Comparison of ENCODE assay signal across 13 cellular contexts in the genomic region with DNA sequence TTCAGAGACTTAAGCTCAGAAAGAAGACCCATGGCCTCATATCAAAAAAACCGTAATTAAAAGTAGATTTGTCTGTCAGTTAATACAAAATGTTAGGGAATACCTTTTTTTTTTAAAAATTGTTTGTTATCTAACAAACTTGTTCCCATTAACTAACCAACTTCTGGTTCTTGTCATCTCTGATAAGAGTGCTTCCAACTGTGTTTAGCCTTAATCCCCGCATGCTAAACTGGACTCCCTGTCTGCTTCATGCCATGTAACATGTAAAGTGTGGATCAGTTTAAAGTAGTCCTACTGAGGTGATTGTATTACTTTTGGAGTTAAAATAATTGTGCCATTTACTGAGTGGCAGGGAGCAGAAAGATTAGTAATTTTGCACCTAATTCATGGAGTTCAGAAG. TPM values are rescaled to one million over a fixed set of nuclear protein-coding genes. Genes with fewer than 3 reads are reported as not detected.
DNase-seq lines count a peak whose midpoint lies in the region; ATAC-seq, FAIRE-seq and TF ChIP-seq lines count a peak whose summit lies in the region.
"Had no signal": no experiment of that assay in that cellular context is flagged by ENCODE, and none has a peak within 500 bp of the region (broad histone marks: within the 10 kb centered on the region; RNA-seq: fewer than 3 reads in every experiment).

No MANE protein-coding gene starts in this region.

- H3K4me3 ChIP-seq in CD8-positive, alpha-beta memory T cell (ENCODE audit: low read length) = no peak overlapping the region
- peak overlapping the region; percentile 11; the same call in 1 of the 2 replicates for H3K4me3 ChIP-seq in Jurkat, Clone E6-1 (ENCODE audit: low read length)
- no peak overlapping the region for H3K4me3 ChIP-seq in SK-N-SH (ENCODE audit: low read depth in 2 of 2, low read length in 1 of 2)
- H3K4me3 ChIP-seq: neural progenitor cell had no signal

- no peak for DNase-seq in CD8-positive, alpha-beta memory T cell
- no peak for DNase-seq in Jurkat, Clone E6-1 (ENCODE audit: low read depth, low spot score)
- DNase-seq in activated T-helper 2 cell treated with anti-CD3 and anti-CD28 coated beads, Interferon-gamma antibody, Interleukin-2, Interleukin-4, amounts not matched to agents 10 μg/mL and 5 μg/mL and 100 μg/mL, durations not matched to agents 14 hours and 24 hours and 36 hours (ENCODE audit: low spot score) = no peak
- DNase-seq in naive thymus-derived CD8-positive, alpha-beta T cell = no peak
- DNase-seq in iPS-NIHi7 (ENCODE audit: extremely low spot score) = no peak
- no peak for DNase-seq in RCC 7860 (ENCODE audit: low spot score)
- DNase-seq in SK-N-SH = no peak
- DNase-seq: head of caudate nucleus, left colon, NCI-H446, RPMI8226 had no signal

- POLR2A ChIA-PET in CD8-positive, alpha-beta memory T cell (lab: Charles Lee) = no interaction called here
- POLR2A ChIA-PET in naive thymus-derived CD8-positive, alpha-beta T cell (lab: Charles Lee) = interaction anchor here (1.5 kb wide), 2 partner anchors 8 to 13 kb away, joined by 3 to 4 read pairs; no protein-coding TSS in a partner anchor
- POLR2A ChIA-PET in SK-N-SH (lab: Yijun Ruan, JAX) = no interaction called here

- H3F3A ChIP-seq in SK-N-SH (replicated peaks; ENCODE audit: insufficient read depth) = peaks cover 4% of the 10 kb centered on the region

- 92% methylated on average over 2 of the region's 2 CpGs for WGBS in SK-N-SH (ENCODE audit: low lambda C conversion rate)

- peaks cover 72% of the 10 kb centered on the region for H3K4me1 ChIP-seq in CD8-positive, alpha-beta memory T cell (ENCODE audit: insufficient read depth, low read length)
- H3K4me1 ChIP-seq in SK-N-SH (ENCODE audit: control insufficient read depth in 1 of 2, insufficient read depth in 2 of 2, low read depth in 1 of 2, low read length in 1 of 2) = peaks cover 4 to 15% of the 10 kb centered on the region in 2 experiments; a peak in 2 of 4 replicates

- TF ChIP-seq CTCF in SK-N-SH (IDR thresholded peaks at IDR 0.05) = no peak

- no peak for ATAC-seq in naive thymus-derived CD8-positive, alpha-beta T cell

- H3K27me3 ChIP-seq in CD8-positive, alpha-beta memory T cell (ENCODE audit: insufficient read depth, low read length, poor library complexity, severe bottlenecking) = no peaks in the 10 kb centered on the region
- H3K27me3 ChIP-seq in SK-N-SH (ENCODE audit: insufficient read depth) = no peaks in the 10 kb centered on the region
- H3K27me3 ChIP-seq: neural progenitor cell had no signal

- H3K4me1 Mint-ChIP-seq in CD8-positive, alpha-beta memory T cell = peaks cover 81 to 87% (median 85%) of the 10 kb centered on the region in 3 donors
- H3K4me1 Mint-ChIP-seq in activated T-helper 2 cell treated with anti-CD3 and anti-CD28 coated beads, Interferon-gamma antibody, Interleukin-2, Interleukin-4, amounts not matched to agents 10 μg/mL and 5 μg/mL and 100 μg/mL, durations not matched to agents 14 hours and 24 hours and 36 hours (ENCODE audit: low read depth) = peaks cover 73% of the 10 kb centered on the region
- peaks cover 37 to 93% (median 81%) of the 10 kb centered on the region in 4 donors for H3K4me1 Mint-ChIP-seq in naive thymus-derived CD8-positive, alpha-beta T cell

- no peak overlapping the region for H3K9ac ChIP-seq in SK-N-SH
- H3K9ac ChIP-seq: neural progenitor cell had no signal

- H3K9me2 ChIP-seq in SK-N-SH = no peaks in the 10 kb centered on the region

- CTCF ChIA-PET in CD8-positive, alpha-beta memory T cell (lab: Charles Lee) = interaction anchor here (0.7 kb wide), 1 partner anchor 161 kb away, joined by 3 read pairs; no protein-coding TSS in a partner anchor
- CTCF ChIA-PET in SK-N-SH (lab: Yijun Ruan, JAX) = interaction anchor here (2.1 kb wide), 1 partner anchor 138 kb away, joined by 8 read pairs; no protein-coding TSS in a partner anchor

- no peak overlapping the region for H2AFZ ChIP-seq in SK-N-SH (ENCODE audit: low read depth)
- H2AFZ ChIP-seq: neural progenitor cell had no signal

- H3K27ac ChIP-seq in CD8-positive, alpha-beta memory T cell (ENCODE audit: low read depth, low read length) = no peak overlapping the region
- H3K27ac ChIP-seq in SK-N-SH (ENCODE audit: low read depth in 2 of 2, low read length in 1 of 2) = no peak overlapping the region
- H3K27ac ChIP-seq: neural progenitor cell had no signal

- H3K4me3 Mint-ChIP-seq in CD8-positive, alpha-beta memory T cell = peak overlapping the region; percentile 60 to 92 (median 83)
- peak overlapping the region; percentile 68 for H3K4me3 Mint-ChIP-seq in activated T-helper 2 cell treated with anti-CD3 and anti-CD28 coated beads, Interferon-gamma antibody, Interleukin-2, Interleukin-4, amounts not matched to agents 10 μg/mL and 5 μg/mL and 100 μg/mL, durations not matched to agents 14 hours and 24 hours and 36 hours (ENCODE audit: low read depth)
- peak overlapping the region in 9 of 10 donors; percentile 11 to 80 (median 47) for H3K4me3 Mint-ChIP-seq in naive thymus-derived CD8-positive, alpha-beta T cell
- H3K4me3 Mint-ChIP-seq: neural progenitor cell had no signal

- peak overlapping the region; percentile 58 to 100 (median 90) for H3K27ac Mint-ChIP-seq in CD8-positive, alpha-beta memory T cell
- peak overlapping the region; percentile 53 for H3K27ac Mint-ChIP-seq in activated T-helper 2 cell treated with anti-CD3 and anti-CD28 coated beads, Interferon-gamma antibody, Interleukin-2, Interleukin-4, amounts not matched to agents 10 μg/mL and 5 μg/mL and 100 μg/mL, durations not matched to agents 14 hours and 24 hours and 36 hours
- peak overlapping the region; percentile 20 to 100 (median 90) for H3K27ac Mint-ChIP-seq in naive thymus-derived CD8-positive, alpha-beta T cell
- H3K27ac Mint-ChIP-seq: neural progenitor cell had no signal

- peaks cover 67% of the 10 kb centered on the region for H3K79me2 ChIP-seq in SK-N-SH (ENCODE audit: insufficient read depth)

- H3K9me3 Mint-ChIP-seq in CD8-positive, alpha-beta memory T cell = no peaks in the 10 kb centered on the region
- no peaks in the 10 kb centered on the region for H3K9me3 Mint-ChIP-seq in activated T-helper 2 cell treated with anti-CD3 and anti-CD28 coated beads, Interferon-gamma antibody, Interleukin-2, Interleukin-4, amounts not matched to agents 10 μg/mL and 5 μg/mL and 100 μg/mL, durations not matched to agents 14 hours and 24 hours and 36 hours
- H3K9me3 Mint-ChIP-seq in naive thymus-derived CD8-positive, alpha-beta T cell = no peaks in the 10 kb centered on the region
- H3K9me3 Mint-ChIP-seq: neural progenitor cell had no signal

- no peak for FAIRE-seq in RCC 7860 (lab: Jason Lieb, UNC)
- FAIRE-seq: bronchial epithelial cell had no signal

- TF ChIP-seq EP300 in SK-N-SH (IDR thresholded peaks at IDR 0.05; ENCODE audit: borderline replicate concordance in 1 of 2, low read depth in 1 of 2, low read length in 1 of 2) = no peak

- H3K36me3 ChIP-seq in CD8-positive, alpha-beta memory T cell (ENCODE audit: insufficient read depth, low read length) = no peaks in the 10 kb centered on the region
- no peaks in the 10 kb centered on the region for H3K36me3 ChIP-seq in SK-N-SH (replicated peaks in 1 of 2; ENCODE audit: control insufficient read depth in 1 of 2, insufficient read depth in 2 of 2, low read length in 1 of 2)
- H3K36me3 ChIP-seq: neural progenitor cell had no signal

- peaks cover 10% of the 10 kb centered on the region for H4K20me1 ChIP-seq in SK-N-SH (ENCODE audit: insufficient read depth)

- TF ChIP-seq RAD21 in SK-N-SH (IDR thresholded peaks at IDR 0.05; ENCODE audit: low read length) = no peak

- no peaks in the 10 kb centered on the region for H3K9me3 ChIP-seq in CD8-positive, alpha-beta memory T cell (ENCODE audit: low read length)
- 0 out of 2 replicates have a peak, but pooled peaks cover 4% of the 10 kb centered on the region for H3K9me3 ChIP-seq in SK-N-SH

- intact Hi-C loops in activated T-helper 2 cell treated with anti-CD3 and anti-CD28 coated beads, Interferon-gamma antibody, Interleukin-2, Interleukin-4, amounts not matched to agents 10 μg/mL and 5 μg/mL and 100 μg/mL, durations not matched to agents 14 hours and 24 hours and 36 hours (cut with micrococcal nuclease) = no loop called here

- peaks cover 0 to 7% of the 10 kb centered on the region in 2 donors for H3K27me3 Mint-ChIP-seq in CD8-positive, alpha-beta memory T cell
- H3K27me3 Mint-ChIP-seq in activated T-helper 2 cell treated with anti-CD3 and anti-CD28 coated beads, Interferon-gamma antibody, Interleukin-2, Interleukin-4, amounts not matched to agents 10 μg/mL and 5 μg/mL and 100 μg/mL, durations not matched to agents 14 hours and 24 hours and 36 hours (ENCODE audit: low read depth) = no peaks in the 10 kb centered on the region
- H3K27me3 Mint-ChIP-seq in naive thymus-derived CD8-positive, alpha-beta T cell = peaks cover 0 to 2% (median 0%) of the 10 kb centered on the region in 5 donors

- H3K4me2 ChIP-seq in SK-N-SH = no peak overlapping the region
- H3K4me2 ChIP-seq: neural progenitor cell had no signal

- peaks cover 0 to 8% (median 4%) of the 10 kb centered on the region in 3 donors for H3K36me3 Mint-ChIP-seq in CD8-positive, alpha-beta memory T cell
- H3K36me3 Mint-ChIP-seq in activated T-helper 2 cell treated with anti-CD3 and anti-CD28 coated beads, Interferon-gamma antibody, Interleukin-2, Interleukin-4, amounts not matched to agents 10 μg/mL and 5 μg/mL and 100 μg/mL, durations not matched to agents 14 hours and 24 hours and 36 hours (ENCODE audit: low read depth) = peaks cover 82% of the 10 kb centered on the region
- H3K36me3 Mint-ChIP-seq in naive thymus-derived CD8-positive, alpha-beta T cell = peaks cover 0 to 15% (median 3%) of the 10 kb centered on the region in 3 donors

TF ChIP-seq in SK-N-SH, 30 proteins besides CTCF, POLR2A, EP300 and RAD21:
- no peak for TF ChIP-seq YY1 (IDR thresholded peaks at IDR 0.05; ENCODE audit: low read depth)
- TF ChIP-seq JUND (IDR thresholded peaks at IDR 0.05) = no peak
- no peak for TF ChIP-seq GABPA (IDR thresholded peaks at IDR 0.05; ENCODE audit: low read depth)
- no peak for TF ChIP-seq FOXM1 (IDR thresholded peaks at IDR 0.05; ENCODE audit: low read depth)
- no peak for TF ChIP-seq MXI1 (IDR thresholded peaks at IDR 0.05; ENCODE audit: low read depth, low read length)
TF ChIP-seq in SK-N-SH: peak in this region for 0.

RNA-seq across cellular contexts. Expression of a gene that starts 6.3 kb away (rescaled TPM):
- total RNA-seq in CD8-positive, alpha-beta memory T cell = 10 to 100 TPM; 25.0 to 25.5 TPM
- 12.0 TPM for polyA plus RNA-seq in CD8-positive, alpha-beta memory T cell
- 35.4 TPM for polyA plus RNA-seq in Jurkat, Clone E6-1 (2012; ENCODE audit: insufficient read depth, insufficient read length)
- 55.9 and 57.7 TPM in 2 replicates for total RNA-seq in activated T-helper 2 cell treated with anti-CD3 and anti-CD28 coated beads, Interferon-gamma antibody, Interleukin-2, Interleukin-4, amounts not matched to agents 10 μg/mL and 5 μg/mL and 100 μg/mL, durations not matched to agents 14 hours and 24 hours and 36 hours
- total RNA-seq in naive thymus-derived CD8-positive, alpha-beta T cell = 10 to 100 TPM; 23.0 to 23.5 TPM
- 10 to 100 TPM in 2 of 3 donors, 1 to 10 TPM in 1; 7.6 to 11.8 (median 10.1) TPM for polyA plus RNA-seq in naive thymus-derived CD8-positive, alpha-beta T cell
- 3.4 and 3.7 TPM in 2 replicates for polyA plus RNA-seq in SK-N-SH (2012; rRNA removed)
- 2.5 and 2.8 TPM in 2 replicates for polyA plus RNA-seq in SK-N-SH (2012; cell fraction: cytosol; rRNA removed)
- polyA plus RNA-seq in SK-N-SH (2012; cell fraction: nucleus; rRNA removed) = 6.3 and 6.7 TPM in 2 replicates
